Comparison of ENCODE assay signal across 8 cellular contexts in genomic region chr5:101143526-101143925, GRCh38.
"Had no signal": no experiment of that assay in that cellular context is flagged by ENCODE, and none has a peak within 500 bp of the region (broad histone marks: within the 10 kb centered on the region; RNA-seq: fewer than 3 reads in every experiment).

No MANE protein-coding gene starts in this region.

- H3K4me3 Mint-ChIP-seq: H9, IgD-negative memory B cell had no signal

- DNase-seq: GOT3, H9, HCEC 1CT, KBM-7 had no signal

- H3K27ac Mint-ChIP-seq: IgD-negative memory B cell had no signal

- H3K27ac ChIP-seq: HL-60 had no signal

- H3K27me3 Mint-ChIP-seq: IgD-negative memory B cell had no signal

- H3K4me1 Mint-ChIP-seq: IgD-negative memory B cell had no signal

- FAIRE-seq: H54, HepG2 had no signal

- ATAC-seq: HepG2 had no signal
